ENCODE assay signal across 1 cellular context in genomic region chr10:124539935-124540641, GRCh38.
TF ChIP-seq lines count a peak whose summit lies in the region.

No MANE protein-coding gene starts in this region.

TF ChIP-seq in HepG2, 621 proteins besides CTCF, POLR2A, EP300 and RAD21 (continued from another document and continues in another):
- TF ChIP-seq STAT6 (CRISPR knock-in tag; IDR thresholded peaks at IDR 0.05; ENCODE audit: borderline replicate concordance) = no peak
- 0 out of 2 replicates have a peak, but pooled peaks have one; percentile 14 for TF ChIP-seq GATAD2A (CRISPR knock-in tag; IDR thresholded peaks at IDR 0.05)
- TF ChIP-seq ZFP36L2 (CRISPR knock-in tag; IDR thresholded peaks at IDR 0.05) = no peak
- no peak for TF ChIP-seq PREB (CRISPR knock-in tag; IDR thresholded peaks at IDR 0.05)
- no peak for TF ChIP-seq ZNF484 (CRISPR knock-in tag; IDR thresholded peaks at IDR 0.05; ENCODE audit: borderline replicate concordance, low read depth)
- TF ChIP-seq CBFB (CRISPR knock-in tag; IDR thresholded peaks at IDR 0.05) = peak; percentile 38; the same call in 1 of the 2 replicates
- TF ChIP-seq STAG1 (CRISPR knock-in tag; IDR thresholded peaks at IDR 0.05) = peak; percentile 96
- TF ChIP-seq ZNF367 (CRISPR knock-in tag; IDR thresholded peaks at IDR 0.05; ENCODE audit: borderline replicate concordance) = no peak
- TF ChIP-seq ZNF225 (CRISPR knock-in tag; IDR thresholded peaks at IDR 0.05) = peak; percentile 84; the same call in 1 of the 2 replicates
- no peak for TF ChIP-seq ZBTB49 (CRISPR knock-in tag; IDR thresholded peaks at IDR 0.05; ENCODE audit: borderline replicate concordance)
- TF ChIP-seq NFKB2 (CRISPR knock-in tag; IDR thresholded peaks at IDR 0.05; ENCODE audit: borderline replicate concordance) = peak; percentile 29; the same call in 1 of the 2 replicates
- TF ChIP-seq ZNF687 (CRISPR knock-in tag; IDR thresholded peaks at IDR 0.05) = peak; percentile 60; the same call in 1 of the 2 replicates
- TF ChIP-seq HNF1B (CRISPR knock-in tag; IDR thresholded peaks at IDR 0.05) = no peak
- no peak for TF ChIP-seq ZNF142 (CRISPR knock-in tag; IDR thresholded peaks at IDR 0.05)
- peak; percentile 60 for TF ChIP-seq JARID2 (CRISPR knock-in tag; IDR thresholded peaks at IDR 0.05; ENCODE audit: insufficient replicate concordance)
- TF ChIP-seq ZNF275 (CRISPR knock-in tag; IDR thresholded peaks at IDR 0.05; ENCODE audit: borderline replicate concordance) = no peak
- TF ChIP-seq ZNF362 (CRISPR knock-in tag; IDR thresholded peaks at IDR 0.05; ENCODE audit: borderline replicate concordance) = no peak
- TF ChIP-seq ZNF598 (CRISPR knock-in tag; IDR thresholded peaks at IDR 0.05; ENCODE audit: borderline replicate concordance) = no peak
- no peak for TF ChIP-seq SRY (CRISPR knock-in tag; IDR thresholded peaks at IDR 0.05)
- TF ChIP-seq ZFP36 (IDR thresholded peaks at IDR 0.05; ENCODE audit: borderline replicate concordance, low read depth, low read length, partially characterized antibody) = no peak
- peak; percentile 35 to 57; a peak in 2 of 4 replicates for TF ChIP-seq HMGXB4 (CRISPR knock-in tag; IDR thresholded peaks at IDR 0.05; ENCODE audit: borderline replicate concordance in 1 of 2, low read depth in 1 of 2)
- TF ChIP-seq PATZ1 (CRISPR knock-in tag; IDR thresholded peaks at IDR 0.05) = peak; percentile 38; the same call in 1 of the 2 replicates
- TF ChIP-seq POLR2AphosphoS5 (IDR thresholded peaks at IDR 0.05; ENCODE audit: low read depth, low read length) = no peak
- TF ChIP-seq PITX1 (CRISPR knock-in tag; IDR thresholded peaks at IDR 0.05) = 0 out of 2 replicates have a peak, but pooled peaks have one; percentile 45
- no peak for TF ChIP-seq HNRNPL (IDR thresholded peaks at IDR 0.05; ENCODE audit: low read depth, low read length)
- 0 out of 2 replicates have a peak, but pooled peaks have one; percentile 24 for TF ChIP-seq BORCS8-MEF2B (CRISPR knock-in tag; IDR thresholded peaks at IDR 0.05)
